34 cellular contexts compared by ENCODE assay signal in genomic region chr1:240866724-240867123, GRCh38.
"Had no signal": no experiment of that assay in that cellular context is flagged by ENCODE, and none has a peak within 500 bp of the region (broad histone marks: within the 10 kb centered on the region; RNA-seq: fewer than 3 reads in every experiment).

No MANE protein-coding gene starts in this region.

- H3K9ac ChIP-seq: KMS-11 had no signal

- H3K4me3 ChIP-seq: MG63 had no signal

- H3K4me2 ChIP-seq: KMS-11 had no signal

- H3K27ac ChIP-seq: KMS-11 had no signal

- H3K27me3 ChIP-seq: MG63 had no signal

- H3K9me3 ChIP-seq: MG63 had no signal

- DNase-seq: Karpas-422, Kasumi-1, MG63, MM.1S, MV-4-11, NCI-H1048, NCI-H1092, NCI-H1092 treated with DMSO at 0.1 percent for 48 hours, NCI-H1105, NCI-H1105 treated with DMSO at 0.1 percent for 48 hours, NCI-H1417, NCI-H1417 treated with DMSO at 0.1 percent for 48 hours, NCI-H1436, NCI-H1436 treated with DMSO at 0.1 percent for 48 hours, NCI-H146, NCI-H1694, NCI-H1694 treated with DMSO at 0.1 percent for 48 hours, NCI-H187, NCI-H187 treated with DMSO at 0.1 percent for 48 hours, NCI-H1930, NCI-H2029, NCI-H2029 treated with DMSO at 0.1 percent for 48 hours, NCI-H2081, NCI-H2081 treated with DMSO at 0.1 percent for 48 hours, NCI-H2107, NCI-H2171, NCI-H2171 treated with DMSO at 0.1 percent for 48 hours, NCI-H2227 treated with DMSO at 0.1 percent for 48 hours, NCI-H226, NCI-H345, NCI-H446, NCI-H446 treated with DMSO at 0.1 percent for 48 hours, NCI-H510A had no signal

- H3K36me3 ChIP-seq: MG63 had no signal
